In genomic region chr11:131408011-131408640, GRCh38 we compare ENCODE assay signal across 8 cellular contexts. TPM values are rescaled to one million over a fixed set of nuclear protein-coding genes. Genes with fewer than 3 reads are reported as not detected.
DNase-seq lines count a peak whose midpoint lies in the region; ATAC-seq and TF ChIP-seq lines count a peak whose summit lies in the region.

No MANE protein-coding gene starts in this region.

- H3K36me3 ChIP-seq in Karpas-422 (ENCODE audit: insufficient read depth, low read length): no peaks in the 10 kb centered on the region
- H3K36me3 ChIP-seq in left lung: no peaks in the 10 kb centered on the region

- intact Hi-C loops in left lung (cut with DNase I): no loop called here
- intact Hi-C loops in activated CD4-positive, alpha-beta memory T cell treated with anti-CD3 and anti-CD28 coated beads for 36 hours (cut with micrococcal nuclease): no loop called here

- no peak overlapping the region for H3K27ac Mint-ChIP-seq in activated CD4-positive, alpha-beta memory T cell treated with anti-CD3 and anti-CD28 coated beads for 36 hours

- no peaks in the 10 kb centered on the region for H4K20me1 ChIP-seq in Karpas-422 (ENCODE audit: insufficient read depth, low read depth, low read length)

- no peaks in the 10 kb centered on the region for H3K4me1 Mint-ChIP-seq in activated CD4-positive, alpha-beta memory T cell treated with anti-CD3 and anti-CD28 coated beads for 36 hours (ENCODE audit: low read depth)

- no peaks in the 10 kb centered on the region for H3K9me3 Mint-ChIP-seq in activated CD4-positive, alpha-beta memory T cell treated with anti-CD3 and anti-CD28 coated beads for 36 hours

- peak; percentile 83 for ATAC-seq in left lung

- H3K4me2 ChIP-seq in Karpas-422 (ENCODE audit: low read depth, low read length, poor library complexity, severe bottlenecking): no peak overlapping the region

- no peak overlapping the region for H2AFZ ChIP-seq in Karpas-422 (ENCODE audit: low read length)

- H3K36me3 Mint-ChIP-seq in activated CD4-positive, alpha-beta memory T cell treated with anti-CD3 and anti-CD28 coated beads for 36 hours: no peaks in the 10 kb centered on the region

- no peak overlapping the region for H3K9ac ChIP-seq in Karpas-422 (ENCODE audit: low read length)

- peak; percentile 76 for TF ChIP-seq CTCF in GM12872 (IDR thresholded peaks at IDR 0.05; ENCODE audit: insufficient read depth, low read depth, low read length)
- peak in 1 of 2 donors; percentile 34 for TF ChIP-seq CTCF in left lung (IDR thresholded peaks at IDR 0.05)

- H3K4me3 Mint-ChIP-seq in activated CD4-positive, alpha-beta memory T cell treated with anti-CD3 and anti-CD28 coated beads for 36 hours: no peak overlapping the region

- no peaks in the 10 kb centered on the region for H3K27me3 Mint-ChIP-seq in activated CD4-positive, alpha-beta memory T cell treated with anti-CD3 and anti-CD28 coated beads for 36 hours

- no peaks in the 10 kb centered on the region for H3K9me2 ChIP-seq in Karpas-422 (replicated peaks; ENCODE audit: insufficient read depth, low read length)

- H3K79me2 ChIP-seq in Karpas-422 (ENCODE audit: low read length): no peaks in the 10 kb centered on the region

- no peaks in the 10 kb centered on the region for H3K4me1 ChIP-seq in Karpas-422 (ENCODE audit: low read length)
- peaks cover 0 to 4% of the 10 kb centered on the region in 2 donors for H3K4me1 ChIP-seq in left lung

- CTCF ChIA-PET in activated CD4-positive, alpha-beta memory T cell treated with anti-CD3 and anti-CD28 coated beads for 36 hours (lab: Charles Lee): no interaction called here

- no peak overlapping the region for H3K4me3 ChIP-seq in Karpas-422 (ENCODE audit: low read length)
- H3K4me3 ChIP-seq in left lung: no peak overlapping the region

- no peak overlapping the region for H3K27ac ChIP-seq in Karpas-422 (ENCODE audit: low read length)
- no peak overlapping the region for H3K27ac ChIP-seq in left lung

- peak; percentile 76 for DNase-seq in Karpas-422
- DNase-seq in astrocyte of the hippocampus (ENCODE audit: low read depth, low spot score): peak; percentile 41
- no peak for DNase-seq in left lung
- no peak for DNase-seq in COLO668 (lab: John Stamatoyannopoulos, UW; ENCODE audit: unreplicated experiment)
- DNase-seq in epidermal melanocyte (ENCODE audit: insufficient read length, low spot score): no peak
- DNase-seq in activated CD4-positive, alpha-beta memory T cell treated with anti-CD3 and anti-CD28 coated beads for 36 hours: no peak
- DNase-seq in NCI-H2029 treated with DMSO at 0.1 percent for 48 hours (lab: John Stamatoyannopoulos, UW): no peak

- H3K9me3 ChIP-seq in Karpas-422 (ENCODE audit: low read length): no peaks in the 10 kb centered on the region
- H3K9me3 ChIP-seq in left lung: no peaks in the 10 kb centered on the region

- POLR2A ChIA-PET in activated CD4-positive, alpha-beta memory T cell treated with anti-CD3 and anti-CD28 coated beads for 36 hours (lab: Charles Lee): no interaction called here

- H3K27me3 ChIP-seq in Karpas-422 (ENCODE audit: low read length) (no peaks in the 10 kb centered on the region), left lung (no peaks in the 10 kb centered on the region)

RNA-seq across cellular contexts. Expression of gene NTM, which starts 37.7 kb away (rescaled TPM):
- total RNA-seq in Karpas-422 (2014; rRNA removed; shearing (Covaris generic); ENCODE audit: low replicate concordance): not detected in 2 replicates
- 10 to 100 TPM in 1 of 2 donors, 1 to 10 TPM in 1; 9.5 to 21.6 TPM for total RNA-seq in left lung
- not detected for total RNA-seq in activated CD4-positive, alpha-beta memory T cell treated with anti-CD3 and anti-CD28 coated beads for 36 hours

Comparison
In these comparisons a context has a peak if more than half of its experiments do, and no peak if none do; other contexts are left out.
1. DNase-seq: peak in Karpas-422 (single experiment) and astrocyte of the hippocampus (single experiment); none in left lung (0 of 2), COLO668 (single experiment), epidermal melanocyte (single experiment), activated CD4-positive, alpha-beta memory T cell treated with anti-CD3 and anti-CD28 coated beads for 36 hours (single experiment) and NCI-H2029 treated with DMSO at 0.1 percent for 48 hours (single experiment).
2. RNA of gene NTM, which starts 37.7 kb away (total RNA-seq): 9.5 to 21.6 TPM in left lung; not detected in Karpas-422 and not detected in activated CD4-positive, alpha-beta memory T cell treated with anti-CD3 and anti-CD28 coated beads for 36 hours; every median in the first group is over 10 times any median in the second.